17 cellular contexts compared by ENCODE assay signal in genomic region chr21:44094832-44095231, GRCh38.
"Had no signal": no experiment of that assay in that cellular context is flagged by ENCODE, and none has a peak within 500 bp of the region (broad histone marks: within the 10 kb centered on the region; RNA-seq: fewer than 3 reads in every experiment).

No MANE protein-coding gene starts in this region.

- H3K27me3 ChIP-seq: colonic mucosa, esophagus muscularis mucosa, gastrocnemius medialis, sigmoid colon had no signal

- H3K27ac ChIP-seq: esophagus muscularis mucosa, gastrocnemius medialis had no signal

- H3K9me3 ChIP-seq: colonic mucosa, esophagus muscularis mucosa, gastrocnemius medialis, mucosa of descending colon, sigmoid colon had no signal

- H3K4me3 ChIP-seq: colonic mucosa, esophagus muscularis mucosa, gastrocnemius medialis, mucosa of descending colon, sigmoid colon, smooth muscle cell had no signal

- DNase-seq: activated CD4-positive, alpha-beta T cell treated with anti-CD3 and anti-CD28 coated beads, Interleukin-2, amount 50 U/mL, for 48 hours; central memory CD4-positive, alpha-beta T cell; colonic mucosa; gastrocnemius medialis; hippocampal formation; mesenchymal stem cell; mucosa of descending colon; retina; sigmoid colon; stimulated activated CD4-positive, alpha-beta T cell treated with anti-CD3 and anti-CD28 coated beads, Interleukin-15, amount 100 ng/mL, for 24 hours; stimulated activated naive B cell treated with anti-CD40 and anti-IgM and Interleukin-4, amounts not matched to agents 10 μg/mL and 1 μg/mL and 100 μg/mL, for 72 hours; T-helper 9 cell had no signal

- ATAC-seq: activated T-helper 17 cell treated with anti-CD3 and anti-CD28 coated beads, Interleukin-2, amount 50 U/mL, for 72 hours; gastrocnemius medialis; mucosa of descending colon; stimulated activated naive B cell treated with anti-CD40 and anti-IgM and Interleukin-4, amounts not matched to agents 10 μg/mL and 1 μg/mL and 100 μg/mL, for 72 hours had no signal

- H3K9me3 Mint-ChIP-seq: activated T-helper 17 cell treated with anti-CD3 and anti-CD28 coated beads, Interleukin-2, amount 50 U/mL, for 72 hours; stimulated activated naive B cell treated with anti-CD40 and anti-IgM and Interleukin-4, amounts not matched to agents 10 μg/mL and 1 μg/mL and 100 μg/mL, for 72 hours had no signal

- H3K4me3 Mint-ChIP-seq: activated naive CD8-positive, alpha-beta T cell; activated T-helper 17 cell treated with anti-CD3 and anti-CD28 coated beads, Interleukin-2, amount 50 U/mL, for 72 hours; stimulated activated naive B cell treated with anti-CD40 and anti-IgM and Interleukin-4, amounts not matched to agents 10 μg/mL and 1 μg/mL and 100 μg/mL, for 72 hours had no signal

- H3K36me3 ChIP-seq: colonic mucosa had no signal

- H3K4me1 ChIP-seq: gastrocnemius medialis, sigmoid colon had no signal

- H3K27me3 Mint-ChIP-seq: activated naive CD8-positive, alpha-beta T cell; activated T-helper 17 cell treated with anti-CD3 and anti-CD28 coated beads, Interleukin-2, amount 50 U/mL, for 72 hours; progenitor cell of endocrine pancreas; stimulated activated naive B cell treated with anti-CD40 and anti-IgM and Interleukin-4, amounts not matched to agents 10 μg/mL and 1 μg/mL and 100 μg/mL, for 72 hours had no signal

- H3K27ac Mint-ChIP-seq: activated T-helper 17 cell treated with anti-CD3 and anti-CD28 coated beads, Interleukin-2, amount 50 U/mL, for 72 hours; progenitor cell of endocrine pancreas; stimulated activated naive B cell treated with anti-CD40 and anti-IgM and Interleukin-4, amounts not matched to agents 10 μg/mL and 1 μg/mL and 100 μg/mL, for 72 hours had no signal
